Comparison of ENCODE assay signal across 24 cellular contexts in genomic region chr2:99422599-99422998, GRCh38.
DNase-seq lines count a peak whose midpoint lies in the region; ATAC-seq and TF ChIP-seq lines count a peak whose summit lies in the region.
"Had no signal": no experiment of that assay in that cellular context is flagged by ENCODE, and none has a peak within 500 bp of the region (broad histone marks: within the 10 kb centered on the region; RNA-seq: fewer than 3 reads in every experiment).

No MANE protein-coding gene starts in this region.

- TF ChIP-seq CTCF in gastroesophageal sphincter (IDR thresholded peaks at IDR 0.05) (no peak), hepatocyte (IDR thresholded peaks at IDR 0.05; ENCODE audit: poor library complexity) (no peak)

- H3K9me2 ChIP-seq in hepatocyte (replicated peaks; ENCODE audit: insufficient read depth), result no peaks in the 10 kb centered on the region

- H3K4me1 ChIP-seq in gastroesophageal sphincter (peaks cover 2 to 73% (median 18%) of the 10 kb centered on the region in 3 donors), hepatocyte (ENCODE audit: insufficient read depth) (no peaks in the 10 kb centered on the region)
- H3K4me1 ChIP-seq: BLaER1, breast epithelium, HAP-1 had no signal

- no peaks in the 10 kb centered on the region for H3K4me1 Mint-ChIP-seq in activated CD4-positive, alpha-beta T cell treated with anti-CD3 and anti-CD28 coated beads, Interleukin-2, amount 10 ng/mL, durations not matched to agents 7 days and 5 days
- H3K4me1 Mint-ChIP-seq: activated B cell treated with CpG ODN at 0.5 μM for 24 hours, IgD-negative memory B cell had no signal

- no peaks in the 10 kb centered on the region for H3K9me3 Mint-ChIP-seq in activated CD4-positive, alpha-beta T cell treated with anti-CD3 and anti-CD28 coated beads, Interleukin-2, amount 10 ng/mL, durations not matched to agents 7 days and 5 days
- H3K9me3 Mint-ChIP-seq: activated B cell treated with CpG ODN at 0.5 μM for 24 hours, IgD-negative memory B cell had no signal

- peaks cover 30% of the 10 kb centered on the region for H3K36me3 Mint-ChIP-seq in activated CD4-positive, alpha-beta T cell treated with anti-CD3 and anti-CD28 coated beads, Interleukin-2, amount 10 ng/mL, durations not matched to agents 7 days and 5 days (ENCODE audit: low read depth)

- H3K27me3 ChIP-seq in gastroesophageal sphincter (no peaks in the 10 kb centered on the region), hepatocyte (no peaks in the 10 kb centered on the region)
- H3K27me3 ChIP-seq: BLaER1, breast epithelium, left lung, tibial nerve had no signal

- H3K4me2 ChIP-seq in hepatocyte, result no peak overlapping the region
- H3K4me2 ChIP-seq: A549, BLaER1 had no signal

- no peak for TF ChIP-seq EP300 in gastroesophageal sphincter (IDR thresholded peaks at IDR 0.05)

- TF ChIP-seq POLR2A in gastroesophageal sphincter (IDR thresholded peaks at IDR 0.05), result no peak

- no peaks in the 10 kb centered on the region for H3K79me2 ChIP-seq in hepatocyte

- POLR2A ChIA-PET in activated CD4-positive, alpha-beta T cell treated with anti-CD3 and anti-CD28 coated beads, Interleukin-2, amount 10 ng/mL, durations not matched to agents 7 days and 5 days (lab: Charles Lee), result interaction anchor here (0.6 kb wide), 1 partner anchor 24 kb away, joined by 3 read pairs; no protein-coding TSS in a partner anchor

- CTCF ChIA-PET in activated CD4-positive, alpha-beta T cell treated with anti-CD3 and anti-CD28 coated beads, Interleukin-2, amount 10 ng/mL, durations not matched to agents 7 days and 5 days (lab: Charles Lee), result interaction anchor here (0.6 to 0.9 kb wide), 2 partner anchors 20 to 25 kb away, joined by 3 to 6 read pairs; no protein-coding TSS in a partner anchor

- H3K36me3 ChIP-seq in gastroesophageal sphincter, result peaks cover 3 to 78% of the 10 kb centered on the region in 2 donors
- no peaks in the 10 kb centered on the region for H3K36me3 ChIP-seq in hepatocyte (replicated peaks; ENCODE audit: insufficient read depth, low read depth)
- H3K36me3 ChIP-seq: breast epithelium had no signal

- DNase-seq in Right ventricle myocardium inferior (ENCODE audit: missing footprints) (no peak), cardiac septum (ENCODE audit: low spot score) (no peak), hepatocyte (ENCODE audit: low spot score) (no peak), NCI-H1417 treated with DMSO at 0.1 percent for 48 hours (lab: John Stamatoyannopoulos, UW) (no peak)
- DNase-seq in activated CD4-positive, alpha-beta T cell treated with anti-CD3 and anti-CD28 coated beads, Interleukin-2, amount 10 ng/mL, durations not matched to agents 7 days and 5 days, result no peak
- no peak for DNase-seq in activated CD4-positive, alpha-beta T cell treated with anti-CD3 and anti-CD28 coated beads, Interleukin-2, amount 50 U/mL, for 1 hour
- DNase-seq: activated B cell treated with CpG ODN at 0.5 μM for 24 hours; left lung; mucosa of descending colon; NCI-H1092; NCI-H2081 treated with DMSO at 0.1 percent for 48 hours; NCI-H526 treated with DMSO at 0.1 percent for 48 hours; retina; stimulated activated naive CD4-positive, alpha-beta T cell; T-helper 17 cell had no signal

- WGBS in gastroesophageal sphincter (ENCODE audit: low coverage in 1 of 2), 2 donors, result 29 to 50% methylated on average over 3 of the region's 3 CpGs
- WGBS in hepatocyte (ENCODE audit: low lambda C conversion rate, missing lambda C conversion rate), result 82% methylated on average over 3 of the region's 3 CpGs

- H3K27me3 Mint-ChIP-seq in activated CD4-positive, alpha-beta T cell treated with anti-CD3 and anti-CD28 coated beads, Interleukin-2, amount 10 ng/mL, durations not matched to agents 7 days and 5 days, result no peaks in the 10 kb centered on the region
- H3K27me3 Mint-ChIP-seq: activated B cell treated with CpG ODN at 0.5 μM for 24 hours, IgD-negative memory B cell, T-helper 17 cell had no signal

- H4K20me1 ChIP-seq in hepatocyte (ENCODE audit: insufficient read depth, poor library complexity, severe bottlenecking), result no peaks in the 10 kb centered on the region

- H2AFZ ChIP-seq in hepatocyte, result no peak overlapping the region

- intact Hi-C loops in Right ventricle myocardium inferior (cut with DNase I), result loop anchor here (5.0 kb wide), 1 partner anchor 85 kb away; the partner anchor contains the start of genes EIF5B and TXNDC9
- intact Hi-C loops in cardiac septum (cut with DNase I), result loop anchor here (5.0 kb wide), 1 partner anchor 85 kb away; the partner anchor contains the start of genes EIF5B and TXNDC9

- H3K27ac ChIP-seq in gastroesophageal sphincter, result peak overlapping the region in 3 of 4 donors; percentile 29 to 57 (median 43)
- no peak overlapping the region for H3K27ac ChIP-seq in hepatocyte
- H3K27ac ChIP-seq: A549, BLaER1, epithelial cell of prostate, left lung, tibial nerve had no signal

- no peaks in the 10 kb centered on the region for H3K9me3 ChIP-seq in gastroesophageal sphincter
- H3K9me3 ChIP-seq in hepatocyte (ENCODE audit: low read depth), result no peaks in the 10 kb centered on the region
- H3K9me3 ChIP-seq: A549, BLaER1, breast epithelium, HAP-1, left lung, mucosa of descending colon, tibial nerve had no signal

- no peak overlapping the region for H3K27ac Mint-ChIP-seq in activated CD4-positive, alpha-beta T cell treated with anti-CD3 and anti-CD28 coated beads, Interleukin-2, amount 10 ng/mL, durations not matched to agents 7 days and 5 days
- H3K27ac Mint-ChIP-seq: activated B cell treated with CpG ODN at 0.5 μM for 24 hours, T-helper 17 cell had no signal

- ATAC-seq in Right ventricle myocardium inferior, result peak; percentile 66
- ATAC-seq in HG03066 (IDR thresholded peaks at IDR 0.05; ENCODE audit: low read depth, unreplicated experiment), result peak; percentile 68
- no peak for ATAC-seq in gastroesophageal sphincter
- ATAC-seq: A549, left lung, mucosa of descending colon, T-helper 17 cell had no signal

- no peak overlapping the region for H3K4me3 Mint-ChIP-seq in activated CD4-positive, alpha-beta T cell treated with anti-CD3 and anti-CD28 coated beads, Interleukin-2, amount 10 ng/mL, durations not matched to agents 7 days and 5 days
- H3K4me3 Mint-ChIP-seq: activated B cell treated with CpG ODN at 0.5 μM for 24 hours, IgD-negative memory B cell, T-helper 17 cell had no signal

- H3K4me3 ChIP-seq in gastroesophageal sphincter (no peak overlapping the region), hepatocyte (no peak overlapping the region)
- H3K4me3 ChIP-seq: A549, BLaER1, breast epithelium, HAP-1, left lung, mucosa of descending colon, tibial nerve had no signal
